In genomic region chr7:77982926-77983550, GRCh38 we compare ENCODE assay signal across 18 cellular contexts.
DNase-seq lines count a peak whose midpoint lies in the region; ATAC-seq, FAIRE-seq and TF ChIP-seq lines count a peak whose summit lies in the region.
"Had no signal": no experiment of that assay in that cellular context is flagged by ENCODE, and none has a peak within 500 bp of the region (broad histone marks: within the 10 kb centered on the region; RNA-seq: fewer than 3 reads in every experiment).

No MANE protein-coding gene starts in this region.

- ATAC-seq in GM18520 (IDR thresholded peaks at IDR 0.05; ENCODE audit: unreplicated experiment) (peak; percentile 94), foreskin keratinocyte (peak; percentile 87)
- no peak for ATAC-seq in effector memory CD8-positive, alpha-beta T cell (replicated peaks)
- ATAC-seq: left lung had no signal

- H2AFZ ChIP-seq in PC-9, result no peak overlapping the region
- H2AFZ ChIP-seq: hepatocyte had no signal

- peak; percentile 26 for DNase-seq in EL
- DNase-seq in PC-9, result peak; percentile 60 to 97
- peak; percentile 53 to 70 for DNase-seq in foreskin keratinocyte
- DNase-seq in DMS 273 (lab: John Stamatoyannopoulos, UW; ENCODE audit: unreplicated experiment), result no peak
- DNase-seq in effector memory CD8-positive, alpha-beta T cell, result no peak
- DNase-seq in HTR-8/SVneo (ENCODE audit: insufficient read length, low spot score), result no peak
- no peak for DNase-seq in ovary
- DNase-seq: activated B cell treated with CpG ODN at 0.5 μM for 24 hours; activated naive CD4-positive, alpha-beta T cell treated with anti-CD3 and anti-CD28 coated beads for 36 hours; CD8-positive, alpha-beta memory T cell; cerebellar nuclear complex; esophagus squamous epithelium; Kasumi-1; left lung; transverse colon had no signal

- H4K20me1 ChIP-seq in PC-9 (ENCODE audit: insufficient read depth), result no peaks in the 10 kb centered on the region

- H3K4me2 ChIP-seq in PC-9, result peak overlapping the region; percentile 34
- H3K4me2 ChIP-seq: hepatocyte had no signal

- no peaks in the 10 kb centered on the region for H3K27me3 ChIP-seq in PC-9 (ENCODE audit: insufficient read depth, low read depth)
- H3K27me3 ChIP-seq in foreskin keratinocyte, result no peaks in the 10 kb centered on the region
- no peaks in the 10 kb centered on the region for H3K27me3 ChIP-seq in ovary
- H3K27me3 ChIP-seq: esophagus squamous epithelium, hepatocyte, left lung, transverse colon had no signal

- H3K27ac ChIP-seq in PC-9 (no peak overlapping the region), foreskin keratinocyte (no peak overlapping the region), ovary (no peak overlapping the region)
- H3K27ac ChIP-seq: esophagus squamous epithelium, hepatocyte, left lung, transverse colon had no signal

- no peak for TF ChIP-seq EP300 in ovary (IDR thresholded peaks at IDR 0.05)

- H3K4me1 ChIP-seq in PC-9 (replicated peaks; ENCODE audit: insufficient read depth) (peaks cover 10% of the 10 kb centered on the region), foreskin keratinocyte (no peaks in the 10 kb centered on the region), ovary (ENCODE audit: insufficient read depth) (no peaks in the 10 kb centered on the region)
- H3K4me1 ChIP-seq: esophagus squamous epithelium, left lung, transverse colon had no signal

- H3K27ac Mint-ChIP-seq in effector memory CD8-positive, alpha-beta T cell, result no peak overlapping the region
- H3K27ac Mint-ChIP-seq: activated B cell treated with CpG ODN at 0.5 μM for 24 hours; activated naive CD4-positive, alpha-beta T cell treated with anti-CD3 and anti-CD28 coated beads for 36 hours; nephron had no signal

- no peaks in the 10 kb centered on the region for H3K36me3 ChIP-seq in PC-9 (ENCODE audit: low read depth)
- no peaks in the 10 kb centered on the region for H3K36me3 ChIP-seq in ovary
- H3K36me3 ChIP-seq: esophagus squamous epithelium, left lung, transverse colon had no signal

- H3K4me3 Mint-ChIP-seq in effector memory CD8-positive, alpha-beta T cell, result no peak overlapping the region
- H3K4me3 Mint-ChIP-seq: activated B cell treated with CpG ODN at 0.5 μM for 24 hours; activated naive CD4-positive, alpha-beta T cell treated with anti-CD3 and anti-CD28 coated beads for 36 hours; CD8-positive, alpha-beta memory T cell; nephron had no signal

- H3K4me1 Mint-ChIP-seq in effector memory CD8-positive, alpha-beta T cell (ENCODE audit: low read depth in 2 of 2), result peaks cover 3 to 8% of the 10 kb centered on the region in 2 donors
- H3K4me1 Mint-ChIP-seq: activated B cell treated with CpG ODN at 0.5 μM for 24 hours had no signal

- H3K27me3 Mint-ChIP-seq in effector memory CD8-positive, alpha-beta T cell, result peaks cover 16 to 19% of the 10 kb centered on the region in 2 donors

- H3K9me3 Mint-ChIP-seq in effector memory CD8-positive, alpha-beta T cell, result no peaks in the 10 kb centered on the region
- H3K9me3 Mint-ChIP-seq: activated B cell treated with CpG ODN at 0.5 μM for 24 hours; activated naive CD4-positive, alpha-beta T cell treated with anti-CD3 and anti-CD28 coated beads for 36 hours; CD8-positive, alpha-beta memory T cell; nephron had no signal

- H3F3A ChIP-seq in PC-9 (ENCODE audit: insufficient read depth, low read depth), result peaks cover 5% of the 10 kb centered on the region; the same call in 1 of the 2 replicates

- no peak overlapping the region for H3K4me3 ChIP-seq in PC-9
- H3K4me3 ChIP-seq in ovary, result no peak overlapping the region
- H3K4me3 ChIP-seq: esophagus squamous epithelium, hepatocyte, left lung, transverse colon had no signal

- intact Hi-C loops in PC-9 (cut with micrococcal nuclease; ENCODE audit: unreplicated experiment) (no loop called here), ovary (cut with DNase I) (no loop called here)

- no peak for TF ChIP-seq POLR2A in ovary (IDR thresholded peaks at IDR 0.05)

- H3K9me3 ChIP-seq in PC-9 (ENCODE audit: insufficient read depth, low read depth) (no peaks in the 10 kb centered on the region), ovary (no peaks in the 10 kb centered on the region)
- H3K9me3 ChIP-seq: esophagus squamous epithelium, left lung, transverse colon had no signal

- H3K36me3 Mint-ChIP-seq in effector memory CD8-positive, alpha-beta T cell (ENCODE audit: insufficient read depth), result no peaks in the 10 kb centered on the region
- H3K36me3 Mint-ChIP-seq: CD8-positive, alpha-beta memory T cell had no signal

- POLR2A ChIA-PET in PC-9 (lab: Charles Lee; ENCODE audit: unreplicated experiment), result no interaction called here

- 81 to 85% (median 85%) methylated on average over 5 of the region's 5 CpGs for WGBS in ovary, 3 donors

- CTCF ChIA-PET in PC-9 (lab: Charles Lee), result interaction anchor here (1.1 kb wide), 1 partner anchor 37 kb away, joined by 4 read pairs; no protein-coding TSS in a partner anchor

- no peaks in the 10 kb centered on the region for H3K79me2 ChIP-seq in PC-9 (ENCODE audit: low read depth)
- H3K79me2 ChIP-seq: hepatocyte had no signal

- TF ChIP-seq CTCF in PC-9 (conservative IDR thresholded peaks at IDR 0.05) (no peak), foreskin keratinocyte (conservative IDR thresholded peaks at IDR 0.05) (no peak), ovary (IDR thresholded peaks at IDR 0.05) (no peak)

- no peaks in the 10 kb centered on the region for H3K9me2 ChIP-seq in PC-9 (ENCODE audit: insufficient read depth)

- no TSS peak for BruUV-seq in PC-9 (replicated peaks; lab: Mats Ljungman, UMichigan)

- no peak for FAIRE-seq in HTR-8/SVneo (lab: Jason Lieb, UNC)

Comparison
In these comparisons a context has a peak if more than half of its experiments do, and no peak if none do; other contexts are left out.
1. DNase-seq: peak in EL (single experiment), PC-9 (2 of 2) and foreskin keratinocyte (2 of 2); none in DMS 273 (single experiment), effector memory CD8-positive, alpha-beta T cell (0 of 3), HTR-8/SVneo (single experiment) and ovary (0 of 5).